In the genomic region with DNA sequence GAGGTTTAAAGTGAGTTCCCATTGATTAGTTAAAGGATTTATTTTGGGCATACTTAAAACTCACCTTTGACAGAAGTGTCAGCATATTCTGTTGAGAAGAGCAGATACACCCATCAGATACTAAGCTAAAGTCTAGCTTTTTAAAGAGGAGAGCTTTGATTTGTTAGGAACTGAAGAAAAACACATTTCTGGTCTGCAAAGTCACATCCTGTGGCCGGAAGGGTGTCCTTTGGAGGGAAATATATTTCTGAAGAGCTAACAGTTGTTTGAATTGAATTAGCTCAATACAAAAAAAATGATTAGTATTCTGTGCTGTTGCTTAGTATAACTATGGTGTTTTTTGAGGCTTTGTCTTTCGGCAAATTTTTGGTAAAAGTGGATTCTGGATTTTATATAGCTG, we compare ENCODE assay signal across 21 cellular contexts.
"Had no signal": no experiment of that assay in that cellular context is flagged by ENCODE, and none has a peak within 500 bp of the region (broad histone marks: within the 10 kb centered on the region; RNA-seq: fewer than 3 reads in every experiment).

No MANE protein-coding gene starts in this region.

- H3K27me3 ChIP-seq: foreskin keratinocyte, testis, tibial nerve, upper lobe of right lung, vagina had no signal

- H3K9me3 ChIP-seq: lower lobe of right lung, testis, tibial nerve, upper lobe of right lung, vagina had no signal

- H3K4me1 ChIP-seq: foreskin keratinocyte, lower lobe of right lung, parathyroid adenoma, spleen, tibial nerve, upper lobe of right lung, vagina had no signal

- H3K36me3 ChIP-seq: lower lobe of right lung, spleen, tibial nerve, upper lobe of right lung, vagina had no signal

- H3K27ac ChIP-seq: foreskin keratinocyte, lower lobe of right lung, parathyroid adenoma, spleen, tibial nerve, upper lobe of right lung, vagina had no signal

- ATAC-seq: foreskin keratinocyte; left lobe of liver; lower lobe of right lung; sciatic nerve; stimulated activated naive B cell treated with anti-CD40 and anti-IgM and Interleukin-4, amounts not matched to agents 10 μg/mL and 1 μg/mL and 100 μg/mL, for 72 hours; stimulated activated naive CD8-positive, alpha-beta T cell treated with anti-CD3 and anti-CD28 coated beads, Interleukin-15, amount 100 ng/mL, for 72 hours; upper lobe of right lung had no signal

- DNase-seq: erythroblast; foreskin keratinocyte; head of caudate nucleus; islet precursor cell; lower lobe of right lung; mesenchymal stem cell; midbrain; naive B cell; nephron progenitor cell; spleen; stimulated activated CD4-positive, alpha-beta T cell treated with anti-CD3 and anti-CD28 coated beads, Interleukin-2, amount 100 ng/mL, for 24 hours; stimulated activated CD4-positive, alpha-beta T cell treated with anti-CD3 and anti-CD28 coated beads, Interleukin-4, amount 100 ng/mL, for 4 hours; stimulated activated naive B cell treated with anti-CD40 and anti-IgM and Interleukin-4, amounts not matched to agents 10 μg/mL and 1 μg/mL and 100 μg/mL, for 72 hours; stimulated activated naive CD8-positive, alpha-beta T cell treated with anti-CD3 and anti-CD28 coated beads, Interleukin-15, amount 100 ng/mL, for 72 hours; testis; upper lobe of right lung had no signal

- H3K4me3 ChIP-seq: lower lobe of right lung, spleen, testis, tibial nerve, upper lobe of right lung, vagina had no signal
